8 cellular contexts compared by ENCODE assay signal in the genomic region with DNA sequence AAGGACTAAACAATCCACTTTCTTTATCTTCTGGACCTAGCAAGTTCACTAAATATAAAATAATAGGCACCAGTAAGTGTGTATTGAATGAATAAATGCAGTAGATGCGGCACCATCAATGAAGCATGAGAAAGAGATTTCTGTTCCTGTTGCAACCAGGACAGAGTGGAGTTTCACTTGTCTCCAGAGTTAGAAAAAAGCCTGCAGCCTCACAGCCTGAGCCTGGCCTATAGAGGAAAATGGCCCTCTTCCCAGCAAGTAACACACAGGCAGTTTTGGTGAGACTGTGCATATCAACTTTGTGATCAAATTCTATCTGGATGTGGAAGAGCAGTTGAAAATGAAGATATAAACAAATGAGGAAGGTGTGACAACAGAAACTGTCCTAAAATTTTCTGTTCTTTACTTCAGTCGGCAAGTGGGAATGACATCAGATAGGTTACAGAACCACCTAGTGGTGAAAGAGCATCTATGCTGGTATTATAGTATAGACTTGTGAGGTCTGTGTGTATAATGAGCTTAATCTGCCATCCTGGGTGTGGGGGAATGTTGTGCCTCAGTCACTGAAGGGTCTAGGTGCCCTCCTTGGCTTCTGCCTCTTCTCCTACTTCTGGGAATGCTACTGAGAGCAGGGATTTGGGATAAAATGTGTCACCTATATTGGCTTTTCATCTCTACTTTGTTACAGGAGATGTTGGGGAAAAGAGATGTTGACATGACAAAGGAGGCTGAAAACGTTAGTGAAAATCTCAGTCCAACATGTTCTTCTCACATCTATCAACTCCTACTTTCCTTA. TPM values are rescaled to one million over a fixed set of nuclear protein-coding genes. Genes with fewer than 3 reads are reported as not detected.
DNase-seq lines count a peak whose midpoint lies in the region; ATAC-seq and TF ChIP-seq lines count a peak whose summit lies in the region.

No MANE protein-coding gene starts in this region.

- no peaks in the 10 kb centered on the region for H3K27me3 Mint-ChIP-seq in activated naive CD4-positive, alpha-beta T cell treated with anti-CD3 and anti-CD28 coated beads for 36 hours (ENCODE audit: low read depth)
- H3K27me3 Mint-ChIP-seq in nephron (ENCODE audit: low read depth): no peaks in the 10 kb centered on the region

- no peaks in the 10 kb centered on the region for H3K36me3 Mint-ChIP-seq in activated naive CD4-positive, alpha-beta T cell treated with anti-CD3 and anti-CD28 coated beads, Interleukin-2, amount 50 U/mL, for 72 hours
- no peaks in the 10 kb centered on the region for H3K36me3 Mint-ChIP-seq in activated naive CD4-positive, alpha-beta T cell treated with anti-CD3 and anti-CD28 coated beads for 36 hours (ENCODE audit: low read depth)
- H3K36me3 Mint-ChIP-seq in nephron (ENCODE audit: low read depth): no peaks in the 10 kb centered on the region

- no peak for DNase-seq in activated naive CD4-positive, alpha-beta T cell treated with anti-CD3 and anti-CD28 coated beads, Interleukin-2, amount 50 U/mL, for 72 hours (ENCODE audit: low spot score in 2 of 2)
- no peak for DNase-seq in activated naive CD4-positive, alpha-beta T cell treated with anti-CD3 and anti-CD28 coated beads for 36 hours
- DNase-seq in HuH-7.5 (ENCODE audit: low spot score) (peak; percentile 3), RPMI8226 (peak; percentile 27), epidermal melanocyte (ENCODE audit: insufficient read length, low spot score) (peak; percentile 37), KG1 (lab: John Stamatoyannopoulos, UW) (no peak)

- H3K4me1 Mint-ChIP-seq in activated naive CD4-positive, alpha-beta T cell treated with anti-CD3 and anti-CD28 coated beads for 36 hours (ENCODE audit: low read depth): peaks cover 2% of the 10 kb centered on the region
- H3K4me1 Mint-ChIP-seq in nephron: peaks cover 34% of the 10 kb centered on the region

- intact Hi-C loops in activated naive CD4-positive, alpha-beta T cell treated with anti-CD3 and anti-CD28 coated beads for 36 hours (cut with micrococcal nuclease): loop anchor here (2.0 to 5.0 kb wide), 3 partner anchors 51 to 1220 kb away; no protein-coding TSS in a partner anchor

- no peak overlapping the region for H3K4me3 Mint-ChIP-seq in activated naive CD4-positive, alpha-beta T cell treated with anti-CD3 and anti-CD28 coated beads for 36 hours
- no peak overlapping the region for H3K4me3 Mint-ChIP-seq in nephron

- H3K9me3 Mint-ChIP-seq in activated naive CD4-positive, alpha-beta T cell treated with anti-CD3 and anti-CD28 coated beads, Interleukin-2, amount 50 U/mL, for 72 hours: no peaks in the 10 kb centered on the region
- no peaks in the 10 kb centered on the region for H3K9me3 Mint-ChIP-seq in activated naive CD4-positive, alpha-beta T cell treated with anti-CD3 and anti-CD28 coated beads for 36 hours
- no peaks in the 10 kb centered on the region for H3K9me3 Mint-ChIP-seq in nephron

- ATAC-seq in activated naive CD4-positive, alpha-beta T cell treated with anti-CD3 and anti-CD28 coated beads, Interleukin-2, amount 50 U/mL, for 72 hours: peak; percentile 59 to 87
- peak; percentile 96 for ATAC-seq in GM21825 (IDR thresholded peaks at IDR 0.05; ENCODE audit: unreplicated experiment)

- TF ChIP-seq CTCF in nephron (IDR thresholded peaks at IDR 0.05; ENCODE audit: unreplicated experiment in 3 of 3): peak; percentile 65 to 75 (median 74)

- H3K27ac Mint-ChIP-seq in activated naive CD4-positive, alpha-beta T cell treated with anti-CD3 and anti-CD28 coated beads, Interleukin-2, amount 50 U/mL, for 72 hours: no peak overlapping the region
- H3K27ac Mint-ChIP-seq in activated naive CD4-positive, alpha-beta T cell treated with anti-CD3 and anti-CD28 coated beads for 36 hours: no peak overlapping the region
- H3K27ac Mint-ChIP-seq in nephron: peak overlapping the region; percentile 7 to 87 (median 67)

- CTCF ChIA-PET in activated naive CD4-positive, alpha-beta T cell treated with anti-CD3 and anti-CD28 coated beads for 36 hours (lab: Charles Lee): interaction anchor here (0.7 to 1.5 kb wide), 7 partner anchors 12 to 984 kb away, joined by 3 to 9 read pairs (median 4); no protein-coding TSS in a partner anchor

RNA-seq across cellular contexts. Expression of gene YIPF5, which starts 28.2 kb away (rescaled TPM):
- total RNA-seq in activated naive CD4-positive, alpha-beta T cell treated with anti-CD3 and anti-CD28 coated beads, Interleukin-2, amount 50 U/mL, for 72 hours: 10 to 100 TPM; 36.6 to 47.8 TPM
- 10 to 100 TPM; 31.2 to 33.3 TPM for total RNA-seq in activated naive CD4-positive, alpha-beta T cell treated with anti-CD3 and anti-CD28 coated beads for 36 hours

RNA-seq across cellular contexts. Expression of gene KCTD16, which starts 28.4 kb away (rescaled TPM):
- total RNA-seq in activated naive CD4-positive, alpha-beta T cell treated with anti-CD3 and anti-CD28 coated beads, Interleukin-2, amount 50 U/mL, for 72 hours: 1 to 10 TPM in 1 of 2 donors, under 1 TPM in 1; 0.23 to 1.4 TPM
- total RNA-seq in activated naive CD4-positive, alpha-beta T cell treated with anti-CD3 and anti-CD28 coated beads for 36 hours: under 1 TPM; 0.27 to 0.29 TPM

Comparison
In these comparisons a context has a peak if more than half of its experiments do, and no peak if none do; other contexts are left out.
1. DNase-seq: peak in HuH-7.5 (single experiment), RPMI8226 (single experiment) and epidermal melanocyte (single experiment); none in activated naive CD4-positive, alpha-beta T cell treated with anti-CD3 and anti-CD28 coated beads, Interleukin-2, amount 50 U/mL, for 72 hours (0 of 2), activated naive CD4-positive, alpha-beta T cell treated with anti-CD3 and anti-CD28 coated beads for 36 hours (single experiment) and KG1 (single experiment).
2. H3K27ac Mint-ChIP-seq: peak in nephron (3 of 3); none in activated naive CD4-positive, alpha-beta T cell treated with anti-CD3 and anti-CD28 coated beads, Interleukin-2, amount 50 U/mL, for 72 hours (0 of 2) and activated naive CD4-positive, alpha-beta T cell treated with anti-CD3 and anti-CD28 coated beads for 36 hours (single experiment).